In the genomic region with DNA sequence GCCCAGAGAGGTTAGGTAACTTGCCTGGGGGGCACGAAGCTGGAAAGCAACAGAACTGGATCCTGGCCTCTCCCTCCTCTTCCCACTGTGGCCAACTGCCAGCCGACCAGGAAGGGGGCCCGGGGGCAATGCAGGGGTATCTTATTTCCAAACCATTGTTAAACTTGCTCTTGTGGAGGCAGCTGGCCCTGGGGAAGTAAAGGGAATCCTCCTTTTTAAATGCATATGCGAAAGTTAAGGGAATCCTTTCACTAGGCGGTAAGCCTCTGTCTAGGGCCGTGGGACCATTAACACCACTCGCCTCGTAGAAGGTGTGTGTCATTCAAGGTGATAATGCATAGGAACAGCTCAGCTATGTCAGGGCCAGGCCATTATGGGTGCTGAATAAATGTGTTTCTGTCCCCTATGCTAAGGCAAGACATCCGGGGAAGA, we compare ENCODE assay signal across 1 cellular context.
TF ChIP-seq lines count a peak whose summit lies in the region.

No MANE protein-coding gene starts in this region.

TF ChIP-seq in WTC11, 78 proteins besides CTCF, POLR2A, EP300 and RAD21 (continued from another document):
- TF ChIP-seq, protein P1, sequence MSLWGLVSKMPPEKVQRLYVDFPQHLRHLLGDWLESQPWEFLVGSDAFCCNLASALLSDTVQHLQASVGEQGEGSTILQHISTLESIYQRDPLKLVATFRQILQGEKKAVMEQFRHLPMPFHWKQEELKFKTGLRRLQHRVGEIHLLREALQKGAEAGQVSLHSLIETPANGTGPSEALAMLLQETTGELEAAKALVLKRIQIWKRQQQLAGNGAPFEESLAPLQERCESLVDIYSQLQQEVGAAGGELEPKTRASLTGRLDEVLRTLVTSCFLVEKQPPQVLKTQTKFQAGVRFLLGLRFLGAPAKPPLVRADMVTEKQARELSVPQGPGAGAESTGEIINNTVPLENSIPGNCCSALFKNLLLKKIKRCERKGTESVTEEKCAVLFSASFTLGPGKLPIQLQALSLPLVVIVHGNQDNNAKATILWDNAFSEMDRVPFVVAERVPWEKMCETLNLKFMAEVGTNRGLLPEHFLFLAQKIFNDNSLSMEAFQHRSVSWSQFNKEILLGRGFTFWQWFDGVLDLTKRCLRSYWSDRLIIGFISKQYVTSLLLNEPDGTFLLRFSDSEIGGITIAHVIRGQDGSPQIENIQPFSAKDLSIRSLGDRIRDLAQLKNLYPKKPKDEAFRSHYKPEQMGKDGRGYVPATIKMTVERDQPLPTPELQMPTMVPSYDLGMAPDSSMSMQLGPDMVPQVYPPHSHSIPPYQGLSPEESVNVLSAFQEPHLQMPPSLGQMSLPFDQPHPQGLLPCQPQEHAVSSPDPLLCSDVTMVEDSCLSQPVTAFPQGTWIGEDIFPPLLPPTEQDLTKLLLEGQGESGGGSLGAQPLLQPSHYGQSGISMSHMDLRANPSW (CRISPR knock-in tag; conservative IDR thresholded peaks at IDR 0.05; ENCODE audit: low read depth): no peak
- TF ChIP-seq FOXK1 (CRISPR knock-in tag; IDR thresholded peaks at IDR 0.05) (no peak), TP53 (CRISPR knock-in tag; IDR thresholded peaks at IDR 0.05) (no peak), NFATC4 (CRISPR knock-in tag; IDR thresholded peaks at IDR 0.05) (no peak), GRHL2 (CRISPR knock-in tag; IDR thresholded peaks at IDR 0.05; ENCODE audit: insufficient replicate concordance, severe bottlenecking) (no peak), CREM (CRISPR knock-in tag; IDR thresholded peaks at IDR 0.05) (0 out of 2 replicates have a peak, but pooled peaks have one; percentile 20), ELF4 (CRISPR knock-in tag; IDR thresholded peaks at IDR 0.05; ENCODE audit: low read depth) (no peak), ZNF263 (CRISPR knock-in tag; IDR thresholded peaks at IDR 0.05; ENCODE audit: low read depth) (no peak), ZNF396 (CRISPR knock-in tag; IDR thresholded peaks at IDR 0.05; ENCODE audit: borderline replicate concordance) (peak; percentile 68; the same call in 1 of the 2 replicates), FOXP1 (CRISPR knock-in tag; IDR thresholded peaks at IDR 0.05; ENCODE audit: borderline replicate concordance) (no peak)
- TF ChIP-seq, protein P2, sequence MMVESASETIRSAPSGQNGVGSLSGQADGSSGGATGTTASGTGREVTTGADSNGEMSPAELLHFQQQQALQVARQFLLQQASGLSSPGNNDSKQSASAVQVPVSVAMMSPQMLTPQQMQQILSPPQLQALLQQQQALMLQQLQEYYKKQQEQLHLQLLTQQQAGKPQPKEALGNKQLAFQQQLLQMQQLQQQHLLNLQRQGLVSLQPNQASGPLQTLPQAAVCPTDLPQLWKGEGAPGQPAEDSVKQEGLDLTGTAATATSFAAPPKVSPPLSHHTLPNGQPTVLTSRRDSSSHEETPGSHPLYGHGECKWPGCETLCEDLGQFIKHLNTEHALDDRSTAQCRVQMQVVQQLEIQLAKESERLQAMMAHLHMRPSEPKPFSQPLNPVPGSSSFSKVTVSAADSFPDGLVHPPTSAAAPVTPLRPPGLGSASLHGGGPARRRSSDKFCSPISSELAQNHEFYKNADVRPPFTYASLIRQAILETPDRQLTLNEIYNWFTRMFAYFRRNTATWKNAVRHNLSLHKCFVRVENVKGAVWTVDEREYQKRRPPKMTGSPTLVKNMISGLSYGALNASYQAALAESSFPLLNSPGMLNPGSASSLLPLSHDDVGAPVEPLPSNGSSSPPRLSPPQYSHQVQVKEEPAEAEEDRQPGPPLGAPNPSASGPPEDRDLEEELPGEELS (CRISPR knock-in tag; IDR thresholded peaks at IDR 0.05): peak; percentile 60; the same call in 1 of the 2 replicates
- TF ChIP-seq, protein P3, sequence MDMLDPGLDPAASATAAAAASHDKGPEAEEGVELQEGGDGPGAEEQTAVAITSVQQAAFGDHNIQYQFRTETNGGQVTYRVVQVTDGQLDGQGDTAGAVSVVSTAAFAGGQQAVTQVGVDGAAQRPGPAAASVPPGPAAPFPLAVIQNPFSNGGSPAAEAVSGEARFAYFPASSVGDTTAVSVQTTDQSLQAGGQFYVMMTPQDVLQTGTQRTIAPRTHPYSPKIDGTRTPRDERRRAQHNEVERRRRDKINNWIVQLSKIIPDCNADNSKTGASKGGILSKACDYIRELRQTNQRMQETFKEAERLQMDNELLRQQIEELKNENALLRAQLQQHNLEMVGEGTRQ (CRISPR knock-in tag; IDR thresholded peaks at IDR 0.05): no peak
- TF ChIP-seq, protein P4, sequence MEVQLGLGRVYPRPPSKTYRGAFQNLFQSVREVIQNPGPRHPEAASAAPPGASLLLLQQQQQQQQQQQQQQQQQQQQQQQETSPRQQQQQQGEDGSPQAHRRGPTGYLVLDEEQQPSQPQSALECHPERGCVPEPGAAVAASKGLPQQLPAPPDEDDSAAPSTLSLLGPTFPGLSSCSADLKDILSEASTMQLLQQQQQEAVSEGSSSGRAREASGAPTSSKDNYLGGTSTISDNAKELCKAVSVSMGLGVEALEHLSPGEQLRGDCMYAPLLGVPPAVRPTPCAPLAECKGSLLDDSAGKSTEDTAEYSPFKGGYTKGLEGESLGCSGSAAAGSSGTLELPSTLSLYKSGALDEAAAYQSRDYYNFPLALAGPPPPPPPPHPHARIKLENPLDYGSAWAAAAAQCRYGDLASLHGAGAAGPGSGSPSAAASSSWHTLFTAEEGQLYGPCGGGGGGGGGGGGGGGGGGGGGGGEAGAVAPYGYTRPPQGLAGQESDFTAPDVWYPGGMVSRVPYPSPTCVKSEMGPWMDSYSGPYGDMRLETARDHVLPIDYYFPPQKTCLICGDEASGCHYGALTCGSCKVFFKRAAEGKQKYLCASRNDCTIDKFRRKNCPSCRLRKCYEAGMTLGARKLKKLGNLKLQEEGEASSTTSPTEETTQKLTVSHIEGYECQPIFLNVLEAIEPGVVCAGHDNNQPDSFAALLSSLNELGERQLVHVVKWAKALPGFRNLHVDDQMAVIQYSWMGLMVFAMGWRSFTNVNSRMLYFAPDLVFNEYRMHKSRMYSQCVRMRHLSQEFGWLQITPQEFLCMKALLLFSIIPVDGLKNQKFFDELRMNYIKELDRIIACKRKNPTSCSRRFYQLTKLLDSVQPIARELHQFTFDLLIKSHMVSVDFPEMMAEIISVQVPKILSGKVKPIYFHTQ (CRISPR knock-in tag; IDR thresholded peaks at IDR 0.05): no peak
